8 cellular contexts compared by ENCODE assay signal in genomic region chr17:67993998-67994361, GRCh38. TPM values are rescaled to one million over a fixed set of nuclear protein-coding genes. Genes with fewer than 3 reads are reported as not detected.
DNase-seq lines count a peak whose midpoint lies in the region; ATAC-seq, FAIRE-seq and TF ChIP-seq lines count a peak whose summit lies in the region.

No MANE protein-coding gene starts in this region.

- no peak for TF ChIP-seq POLR2A in NB4 (IDR thresholded peaks at IDR 0.05; ENCODE audit: extremely low read depth, insufficient read length)

- no peak for FAIRE-seq in urothelium cell line (lab: Jason Lieb, UNC)

- H3K4me1 ChIP-seq in lower lobe of right lung, result peaks cover 24% of the 10 kb centered on the region

- H3K4me3 ChIP-seq in NB4 (ENCODE audit: low read depth, low read length) (peak overlapping the region; percentile 67), cardiac fibroblast (replicated peaks in 1 of 2; ENCODE audit: low read depth in 2 of 2, low read length in 2 of 2) (peak overlapping the region; percentile 68 to 72), lower lobe of right lung (peak overlapping the region; percentile 69)

- no peaks in the 10 kb centered on the region for H3K9me3 ChIP-seq in lower lobe of right lung

- DNase-seq in Right ventricle myocardium superior, result no peak
- no peak for DNase-seq in cardiac septum (ENCODE audit: low spot score)
- no peak for DNase-seq in NB4 (ENCODE audit: low read depth)
- peak in 1 of 2 donors; percentile 12 for DNase-seq in cardiac fibroblast (ENCODE audit: low read depth in 2 of 2)
- no peak for DNase-seq in lower lobe of right lung
- peak; percentile 58 for DNase-seq in urothelium cell line (ENCODE audit: low spot score)
- DNase-seq in islet precursor cell, result no peak
- no peak for DNase-seq in COLO829 (ENCODE audit: low spot score)

- H3K27me3 ChIP-seq in lower lobe of right lung (ENCODE audit: low read depth), result no peaks in the 10 kb centered on the region

- intact Hi-C loops in Right ventricle myocardium superior (cut with DNase I) (no loop called here), cardiac septum (cut with DNase I) (loop anchor here (1.0 kb wide), 1 partner anchor 25 kb away; no protein-coding TSS in a partner anchor), lower lobe of right lung (cut with DNase I) (no loop called here)

- no peaks in the 10 kb centered on the region for H3K36me3 ChIP-seq in lower lobe of right lung

- ATAC-seq in Right ventricle myocardium superior (ENCODE audit: poor library complexity) (peak; percentile 0), lower lobe of right lung (peak in 1 of 2 donors; percentile 4)

- TF ChIP-seq CTCF in NB4 (IDR thresholded peaks at IDR 0.05; ENCODE audit: low read depth, low read length) (no peak), cardiac fibroblast (IDR thresholded peaks at IDR 0.05; ENCODE audit: low read depth, low read length) (no peak), lower lobe of right lung (IDR thresholded peaks at IDR 0.05) (no peak)

- peak overlapping the region; percentile 85 for H3K27ac ChIP-seq in lower lobe of right lung

RNA-seq across cellular contexts. Expression of gene C17orf58, which starts 2.3 kb away (rescaled TPM):
- 7.9 TPM for total RNA-seq in Right ventricle myocardium superior
- total RNA-seq in cardiac septum, result 3.4 TPM
- 7.4 TPM for total RNA-seq in lower lobe of right lung

RNA-seq across cellular contexts. Expression of gene KPNA2, which starts 41.6 kb away (rescaled TPM):
- total RNA-seq in Right ventricle myocardium superior (19.7 TPM), cardiac septum (20.7 TPM), lower lobe of right lung (23.4 TPM)
